1 cellular context compared by ENCODE assay signal in the genomic region with DNA sequence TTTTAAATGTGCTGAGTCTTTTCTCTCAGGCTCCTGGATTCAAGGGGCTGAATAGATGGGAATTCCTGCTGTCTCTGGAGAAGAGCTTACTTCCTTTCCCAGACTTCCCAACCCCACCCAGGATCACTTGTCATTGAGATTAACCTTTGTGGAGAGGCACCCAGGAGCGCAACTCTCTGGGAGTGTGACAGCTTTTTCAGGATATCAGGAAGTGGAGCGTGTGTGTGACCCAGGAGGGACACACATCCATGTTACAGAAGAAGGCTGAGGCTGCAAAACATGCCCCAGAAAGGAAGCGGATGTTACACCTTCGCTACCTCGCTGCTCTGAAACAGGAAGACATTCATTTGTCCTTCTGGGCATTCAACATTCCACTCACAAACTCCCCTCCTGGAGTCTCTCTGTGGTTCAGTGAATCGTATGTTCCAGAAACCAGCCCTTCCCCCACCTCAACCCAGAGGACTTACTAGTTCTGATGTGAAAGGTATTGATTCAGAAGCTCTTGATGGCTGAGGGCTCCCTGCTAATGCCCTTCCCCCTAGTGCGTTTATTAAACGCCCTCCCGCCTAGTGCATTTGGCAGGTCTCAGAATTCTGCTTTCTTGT.
TF ChIP-seq lines count a peak whose summit lies in the region.

No MANE protein-coding gene starts in this region.

TF ChIP-seq in H1, 55 proteins besides CTCF, POLR2A, EP300 and RAD21 (continued from another document):
- TF ChIP-seq, protein P1, sequence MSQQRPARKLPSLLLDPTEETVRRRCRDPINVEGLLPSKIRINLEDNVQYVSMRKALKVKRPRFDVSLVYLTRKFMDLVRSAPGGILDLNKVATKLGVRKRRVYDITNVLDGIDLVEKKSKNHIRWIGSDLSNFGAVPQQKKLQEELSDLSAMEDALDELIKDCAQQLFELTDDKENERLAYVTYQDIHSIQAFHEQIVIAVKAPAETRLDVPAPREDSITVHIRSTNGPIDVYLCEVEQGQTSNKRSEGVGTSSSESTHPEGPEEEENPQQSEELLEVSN (IDR thresholded peaks at IDR 0.05), result no peak
